11 cellular contexts compared by ENCODE assay signal in genomic region chr10:49299816-49300139, GRCh38. TPM values are rescaled to one million over a fixed set of nuclear protein-coding genes. Genes with fewer than 3 reads are reported as not detected.
DNase-seq lines count a peak whose midpoint lies in the region; ATAC-seq and TF ChIP-seq lines count a peak whose summit lies in the region.
"Had no signal": no experiment of that assay in that cellular context is flagged by ENCODE, and none has a peak within 500 bp of the region (broad histone marks: within the 10 kb centered on the region; RNA-seq: fewer than 3 reads in every experiment).

No MANE protein-coding gene starts in this region.

- DNase-seq in GM13976 (ENCODE audit: low spot score) (peak; percentile 46), left ventricle myocardium inferior (no peak), DMS153 treated with DMSO at 0.1 percent for 48 hours (lab: John Stamatoyannopoulos, UW; ENCODE audit: unreplicated experiment) (no peak), MG63 (no peak)
- DNase-seq in activated naive CD4-positive, alpha-beta T cell treated with anti-CD3 and anti-CD28 coated beads, Interleukin-2, amount 50 U/mL, for 72 hours (ENCODE audit: low spot score in 2 of 2), result no peak
- DNase-seq: NCI-H446 treated with DMSO at 0.1 percent for 48 hours had no signal

- no peaks in the 10 kb centered on the region for H3K36me3 ChIP-seq in left ventricle myocardium inferior
- H3K36me3 ChIP-seq in MG63, result no peaks in the 10 kb centered on the region
- H3K36me3 ChIP-seq: prostate gland had no signal

- H3K4me3 ChIP-seq in left ventricle myocardium inferior, result peak overlapping the region; percentile 73
- H3K4me3 ChIP-seq in MG63, result no peak overlapping the region
- H3K4me3 ChIP-seq: prostate gland had no signal

- intact Hi-C loops in left ventricle myocardium inferior (cut with micrococcal nuclease), result no loop called here

- TF ChIP-seq CTCF in GM13976 (IDR thresholded peaks at IDR 0.05; ENCODE audit: borderline replicate concordance, control extremely low read depth, extremely low read depth, insufficient read depth, missing control alignments) (no peak), left ventricle myocardium inferior (IDR thresholded peaks at IDR 0.05; ENCODE audit: borderline replicate concordance) (no peak)

- H3K4me1 ChIP-seq in left ventricle myocardium inferior, result peaks cover 98% of the 10 kb centered on the region
- H3K4me1 ChIP-seq: prostate gland had no signal

- in situ Hi-C loops in GM13976 (cut with MboI; ENCODE audit: low sequenced_read_pairs, unreplicated experiment), result no loop called here

- H3K27ac Mint-ChIP-seq in activated naive CD4-positive, alpha-beta T cell treated with anti-CD3 and anti-CD28 coated beads, Interleukin-2, amount 50 U/mL, for 72 hours, result no peak overlapping the region

- no peaks in the 10 kb centered on the region for H3K9me3 ChIP-seq in left ventricle myocardium inferior (replicated peaks)
- no peaks in the 10 kb centered on the region for H3K9me3 ChIP-seq in MG63
- H3K9me3 ChIP-seq: prostate gland had no signal

- H3K27me3 ChIP-seq in left ventricle myocardium inferior (ENCODE audit: low read depth), result no peaks in the 10 kb centered on the region
- H3K27me3 ChIP-seq in MG63, result peaks cover 5% of the 10 kb centered on the region; the same call in 1 of the 2 replicates

- no peaks in the 10 kb centered on the region for H3K36me3 Mint-ChIP-seq in activated naive CD4-positive, alpha-beta T cell treated with anti-CD3 and anti-CD28 coated beads, Interleukin-2, amount 50 U/mL, for 72 hours

- no peaks in the 10 kb centered on the region for H3K9me3 Mint-ChIP-seq in activated naive CD4-positive, alpha-beta T cell treated with anti-CD3 and anti-CD28 coated beads, Interleukin-2, amount 50 U/mL, for 72 hours

- ATAC-seq in GM21423 (IDR thresholded peaks at IDR 0.05; ENCODE audit: unreplicated experiment), result peak; percentile 55
- ATAC-seq in HG03175 (IDR thresholded peaks at IDR 0.05; ENCODE audit: unreplicated experiment), result peak; percentile 66
- no peak for ATAC-seq in activated naive CD4-positive, alpha-beta T cell treated with anti-CD3 and anti-CD28 coated beads, Interleukin-2, amount 50 U/mL, for 72 hours
- no peak for ATAC-seq in GM19455 (IDR thresholded peaks at IDR 0.05; ENCODE audit: unreplicated experiment)

- peak overlapping the region; percentile 96 for H3K27ac ChIP-seq in left ventricle myocardium inferior (replicated peaks)
- H3K27ac ChIP-seq: C4-2B, prostate gland had no signal

RNA-seq across cellular contexts. Expression of gene C10orf71, which starts 0.8 kb away (rescaled TPM):
- total RNA-seq in left ventricle myocardium inferior, result 136 TPM
- not detected in 2 replicates for total RNA-seq in MG63 (2014; rRNA removed; shearing (Covaris generic); ENCODE audit: low replicate concordance)
- total RNA-seq in activated naive CD4-positive, alpha-beta T cell treated with anti-CD3 and anti-CD28 coated beads, Interleukin-2, amount 50 U/mL, for 72 hours, result not detected

Comparison
In these comparisons a context has a peak if more than half of its experiments do, and no peak if none do; other contexts are left out.
1. ATAC-seq: peak in GM21423 (single experiment) and HG03175 (single experiment); none in activated naive CD4-positive, alpha-beta T cell treated with anti-CD3 and anti-CD28 coated beads, Interleukin-2, amount 50 U/mL, for 72 hours (0 of 2) and GM19455 (single experiment).
2. RNA of gene C10orf71, which starts 0.8 kb away (total RNA-seq): 136 TPM in left ventricle myocardium inferior (single experiment); not detected in MG63 and not detected in activated naive CD4-positive, alpha-beta T cell treated with anti-CD3 and anti-CD28 coated beads, Interleukin-2, amount 50 U/mL, for 72 hours; every median in the first group is over 100 times any median in the second.